In the genomic region with DNA sequence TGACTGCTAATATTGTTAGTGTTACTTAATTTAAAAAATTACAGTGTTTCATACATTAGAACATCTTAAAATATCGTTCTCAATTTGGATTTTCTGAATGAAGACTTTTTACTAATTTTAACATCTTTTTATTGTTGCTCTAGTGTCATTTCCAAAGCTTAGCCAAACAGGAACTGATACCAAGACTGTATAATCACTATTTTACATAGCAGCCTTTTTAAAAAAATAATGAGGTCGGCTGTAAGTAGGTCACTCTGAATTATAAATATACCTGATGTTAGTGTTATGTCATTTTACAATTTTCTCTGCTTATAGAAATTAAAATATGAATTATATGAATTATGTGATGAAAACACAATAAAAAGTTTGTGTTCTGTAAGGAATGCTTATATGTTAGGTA, we compare ENCODE assay signal across 15 cellular contexts.
DNase-seq lines count a peak whose midpoint lies in the region; ATAC-seq, FAIRE-seq and TF ChIP-seq lines count a peak whose summit lies in the region.
"Had no signal": no experiment of that assay in that cellular context is flagged by ENCODE, and none has a peak within 500 bp of the region (broad histone marks: within the 10 kb centered on the region; RNA-seq: fewer than 3 reads in every experiment).

No MANE protein-coding gene starts in this region.

- DNase-seq in MV-4-11 (lab: John Stamatoyannopoulos, UW) (peak; percentile 1), RCC 7860 (ENCODE audit: low spot score) (no peak)
- no peak for DNase-seq in activated CD4-positive, alpha-beta T cell treated with anti-CD3 and anti-CD28 coated beads for 36 hours
- DNase-seq in central memory CD4-positive, alpha-beta T cell = no peak
- DNase-seq: DND-41, heart right ventricle, Kasumi-1, NCI-H2171 treated with DMSO at 0.1 percent for 48 hours had no signal

- no peaks in the 10 kb centered on the region for H3K27me3 Mint-ChIP-seq in activated CD4-positive, alpha-beta T cell treated with anti-CD3 and anti-CD28 coated beads for 36 hours
- H3K27me3 Mint-ChIP-seq: B cell had no signal

- FAIRE-seq in RCC 7860 (lab: Jason Lieb, UNC) = no peak

- CTCF ChIA-PET in activated CD4-positive, alpha-beta T cell treated with anti-CD3 and anti-CD28 coated beads for 36 hours (lab: Charles Lee) = no interaction called here

- no peak overlapping the region for H3K4me3 Mint-ChIP-seq in activated CD4-positive, alpha-beta T cell treated with anti-CD3 and anti-CD28 coated beads for 36 hours
- H3K4me3 Mint-ChIP-seq: B cell; T-helper 2 cell treated with Interferon-gamma antibody and Interleukin-4, amounts not matched to agents 5 μg/mL and 100 μg/mL, for 36 hours had no signal

- intact Hi-C loops in activated CD4-positive, alpha-beta T cell treated with anti-CD3 and anti-CD28 coated beads for 36 hours (cut with DNase I, micrococcal nuclease) = loop anchor here in 1 of 2 experiments (10.0 kb wide), 1 partner anchor 683 kb away; no protein-coding TSS in a partner anchor

- H3K4me1 Mint-ChIP-seq in activated CD4-positive, alpha-beta T cell treated with anti-CD3 and anti-CD28 coated beads for 36 hours = no peaks in the 10 kb centered on the region

- ATAC-seq in GM18520 (IDR thresholded peaks at IDR 0.05; ENCODE audit: unreplicated experiment) = peak; percentile 75
- peak; percentile 72 for ATAC-seq in GM21381 (IDR thresholded peaks at IDR 0.05; ENCODE audit: unreplicated experiment)
- ATAC-seq in HG02973 (IDR thresholded peaks at IDR 0.05; ENCODE audit: unreplicated experiment) = peak; percentile 93
- no peak for ATAC-seq in SK-N-SH treated with all-trans-retinoic acid at 6 μM for 48 hours
- no peak for ATAC-seq in activated CD4-positive, alpha-beta T cell treated with anti-CD3 and anti-CD28 coated beads for 36 hours
- ATAC-seq: heart right ventricle, left lobe of liver had no signal

- H3K36me3 Mint-ChIP-seq in activated CD4-positive, alpha-beta T cell treated with anti-CD3 and anti-CD28 coated beads for 36 hours (ENCODE audit: low read depth) = no peaks in the 10 kb centered on the region

- no peak overlapping the region for H3K27ac Mint-ChIP-seq in activated CD4-positive, alpha-beta T cell treated with anti-CD3 and anti-CD28 coated beads for 36 hours
- H3K27ac Mint-ChIP-seq: B cell; T-helper 2 cell treated with Interferon-gamma antibody and Interleukin-4, amounts not matched to agents 5 μg/mL and 100 μg/mL, for 36 hours had no signal

- POLR2A ChIA-PET in activated CD4-positive, alpha-beta T cell treated with anti-CD3 and anti-CD28 coated beads for 36 hours (lab: Charles Lee) = no interaction called here

- no peaks in the 10 kb centered on the region for H3K9me3 Mint-ChIP-seq in activated CD4-positive, alpha-beta T cell treated with anti-CD3 and anti-CD28 coated beads for 36 hours (ENCODE audit: low read depth)
- H3K9me3 Mint-ChIP-seq: T-helper 2 cell treated with Interferon-gamma antibody and Interleukin-4, amounts not matched to agents 5 μg/mL and 100 μg/mL, for 36 hours had no signal

TF ChIP-seq in SK-N-SH treated with all-trans-retinoic acid at 6 μM for 48 hours, 23 proteins besides CTCF, POLR2A, EP300 and RAD21:
- TF ChIP-seq RARB (CRISPR knock-in tag; IDR thresholded peaks at IDR 0.05) (no peak), CREB5 (CRISPR knock-in tag; IDR thresholded peaks at IDR 0.05; ENCODE audit: low read depth) (no peak), ZC3H10 (CRISPR knock-in tag; IDR thresholded peaks at IDR 0.05) (no peak), ESRRG (CRISPR knock-in tag; IDR thresholded peaks at IDR 0.05) (no peak), SNAI2 (CRISPR knock-in tag; IDR thresholded peaks at IDR 0.05) (no peak), TOX (CRISPR knock-in tag; IDR thresholded peaks at IDR 0.05; ENCODE audit: borderline replicate concordance) (no peak), TSHZ2 (CRISPR knock-in tag; IDR thresholded peaks at IDR 0.05) (no peak), OSR1 (CRISPR knock-in tag; IDR thresholded peaks at IDR 0.05) (no peak), BACH2 (CRISPR knock-in tag; IDR thresholded peaks at IDR 0.05; ENCODE audit: borderline replicate concordance) (no peak), GLIS3 (CRISPR knock-in tag; IDR thresholded peaks at IDR 0.05) (no peak), ARNTL (CRISPR knock-in tag; IDR thresholded peaks at IDR 0.05; ENCODE audit: borderline replicate concordance, low read depth) (no peak), ZNF565 (CRISPR knock-in tag; conservative IDR thresholded peaks at IDR 0.05; ENCODE audit: low read depth) (no peak), ZNF8 (CRISPR knock-in tag; IDR thresholded peaks at IDR 0.05) (no peak), ZFP30 (CRISPR knock-in tag; IDR thresholded peaks at IDR 0.05) (no peak), ISL1 (CRISPR knock-in tag; IDR thresholded peaks at IDR 0.05) (no peak), TCF4 (CRISPR knock-in tag; IDR thresholded peaks at IDR 0.05; ENCODE audit: borderline replicate concordance) (no peak), PPARA (CRISPR knock-in tag; IDR thresholded peaks at IDR 0.05; ENCODE audit: borderline replicate concordance) (no peak), ZNF70 (CRISPR knock-in tag; IDR thresholded peaks at IDR 0.05) (no peak), ZFP3 (CRISPR knock-in tag; IDR thresholded peaks at IDR 0.05) (no peak)
- TF ChIP-seq, protein P1, sequence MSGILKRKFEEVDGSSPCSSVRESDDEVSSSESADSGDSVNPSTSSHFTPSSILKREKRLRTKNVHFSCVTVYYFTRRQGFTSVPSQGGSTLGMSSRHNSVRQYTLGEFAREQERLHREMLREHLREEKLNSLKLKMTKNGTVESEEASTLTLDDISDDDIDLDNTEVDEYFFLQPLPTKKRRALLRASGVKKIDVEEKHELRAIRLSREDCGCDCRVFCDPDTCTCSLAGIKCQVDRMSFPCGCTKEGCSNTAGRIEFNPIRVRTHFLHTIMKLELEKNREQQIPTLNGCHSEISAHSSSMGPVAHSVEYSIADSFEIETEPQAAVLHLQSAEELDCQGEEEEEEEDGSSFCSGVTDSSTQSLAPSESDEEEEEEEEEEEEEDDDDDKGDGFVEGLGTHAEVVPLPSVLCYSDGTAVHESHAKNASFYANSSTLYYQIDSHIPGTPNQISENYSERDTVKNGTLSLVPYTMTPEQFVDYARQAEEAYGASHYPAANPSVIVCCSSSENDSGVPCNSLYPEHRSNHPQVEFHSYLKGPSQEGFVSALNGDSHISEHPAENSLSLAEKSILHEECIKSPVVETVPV (CRISPR knock-in tag; IDR thresholded peaks at IDR 0.05) = no peak

Comparison
In these comparisons a context has a peak if more than half of its experiments do, and no peak if none do; other contexts are left out.
1. ATAC-seq: peak in GM18520 (single experiment), GM21381 (single experiment) and HG02973 (single experiment); none in SK-N-SH treated with all-trans-retinoic acid at 6 μM for 48 hours (single experiment) and activated CD4-positive, alpha-beta T cell treated with anti-CD3 and anti-CD28 coated beads for 36 hours (single experiment).